In the genomic region with DNA sequence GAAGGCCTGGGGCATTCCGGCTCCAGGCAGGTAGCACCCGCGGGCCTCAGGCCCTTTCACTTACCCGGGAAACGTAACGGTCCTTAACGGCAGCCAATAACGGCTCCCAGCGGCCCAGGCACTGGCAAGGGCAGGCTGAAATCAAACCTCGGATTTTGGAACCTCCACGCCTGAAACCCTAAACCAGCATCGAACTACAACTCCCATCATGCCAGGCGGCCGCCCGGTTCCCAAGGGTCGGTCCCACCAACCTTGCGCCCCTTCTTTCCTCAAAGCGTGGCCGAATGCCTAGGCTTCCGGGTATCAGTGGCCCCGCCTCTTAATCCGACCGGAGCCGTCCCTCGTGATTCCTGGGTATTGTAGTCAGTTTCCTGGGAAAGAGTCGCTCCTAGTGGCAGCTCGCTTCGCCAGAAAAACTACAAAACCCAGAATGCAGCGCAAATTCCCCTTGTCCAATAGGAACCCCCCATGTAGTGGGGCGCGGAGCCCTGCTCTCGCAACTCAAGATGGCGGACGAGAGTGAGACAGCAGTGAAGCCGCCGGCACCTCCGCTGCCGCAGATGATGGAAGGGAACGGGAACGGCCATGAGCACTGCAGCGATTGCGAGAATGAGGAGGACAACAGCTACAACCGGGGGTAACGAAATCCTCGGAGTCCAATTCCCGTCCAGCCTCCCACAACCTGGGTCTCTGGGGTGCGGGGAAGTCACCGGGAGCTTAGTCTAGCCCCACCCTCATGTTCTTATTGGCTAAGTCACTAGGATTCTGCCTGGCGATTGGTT, we compare ENCODE assay signal across 1 cellular context.
A peak's percentile ranks its signal among the peaks of the same experiment; 100 is the strongest.
TF ChIP-seq lines count a peak whose summit lies in the region.

Gene NMT1 (plus strand): TSS at position 494 of the 782 bp plus-strand sequence. CDS start 13 bp downstream, at position 507.

TF ChIP-seq in HepG2, 621 proteins besides CTCF, POLR2A, EP300 and RAD21 (continued from another document and continues in another):
- peak; percentile 80 for TF ChIP-seq ZNF280D (CRISPR knock-in tag; IDR thresholded peaks at IDR 0.05)
- TF ChIP-seq ZNF674 (CRISPR knock-in tag; IDR thresholded peaks at IDR 0.05; ENCODE audit: low read depth) = peak; percentile 79; the same call in 1 of the 2 replicates
- TF ChIP-seq POGZ (CRISPR knock-in tag; IDR thresholded peaks at IDR 0.05) = peak; percentile 37; the same call in 1 of the 2 replicates
- TF ChIP-seq TCF7 (IDR thresholded peaks at IDR 0.05; ENCODE audit: low read depth) = 0 out of 2 replicates have a peak, but pooled peaks have one; percentile 15
- TF ChIP-seq POLR2AphosphoS5 (IDR thresholded peaks at IDR 0.05; ENCODE audit: low read depth, low read length) = peak; percentile 92
- TF ChIP-seq HNRNPH1 (optimal IDR thresholded peaks at IDR 0.05; ENCODE audit: low read depth, low read length) = no peak
- 0 out of 2 replicates have a peak, but pooled peaks have one; percentile 29 for TF ChIP-seq FOXM1 (CRISPR knock-in tag; IDR thresholded peaks at IDR 0.05)
- TF ChIP-seq MAZ (IDR thresholded peaks at IDR 0.05; ENCODE audit: borderline replicate concordance, low read depth, low read length) = peak; percentile 76
- TF ChIP-seq MAZ (CRISPR knock-in tag; IDR thresholded peaks at IDR 0.05; ENCODE audit: low read depth) = peak; percentile 82
- TF ChIP-seq TCF7L2 (IDR thresholded peaks at IDR 0.05; ENCODE audit: low read depth, low read length) = no peak
- TF ChIP-seq TEAD3 (CRISPR knock-in tag; optimal IDR thresholded peaks at IDR 0.05; ENCODE audit: borderline replicate concordance) = peak; percentile 10
- peak; percentile 41; the same call in 1 of the 2 replicates for TF ChIP-seq ZKSCAN5 (CRISPR knock-in tag; IDR thresholded peaks at IDR 0.05)
- peak; percentile 83 for TF ChIP-seq CREB3 (CRISPR knock-in tag; IDR thresholded peaks at IDR 0.05)
- peak; percentile 86 for TF ChIP-seq ZNF772 (CRISPR knock-in tag; IDR thresholded peaks at IDR 0.05)
- TF ChIP-seq, protein P1, sequence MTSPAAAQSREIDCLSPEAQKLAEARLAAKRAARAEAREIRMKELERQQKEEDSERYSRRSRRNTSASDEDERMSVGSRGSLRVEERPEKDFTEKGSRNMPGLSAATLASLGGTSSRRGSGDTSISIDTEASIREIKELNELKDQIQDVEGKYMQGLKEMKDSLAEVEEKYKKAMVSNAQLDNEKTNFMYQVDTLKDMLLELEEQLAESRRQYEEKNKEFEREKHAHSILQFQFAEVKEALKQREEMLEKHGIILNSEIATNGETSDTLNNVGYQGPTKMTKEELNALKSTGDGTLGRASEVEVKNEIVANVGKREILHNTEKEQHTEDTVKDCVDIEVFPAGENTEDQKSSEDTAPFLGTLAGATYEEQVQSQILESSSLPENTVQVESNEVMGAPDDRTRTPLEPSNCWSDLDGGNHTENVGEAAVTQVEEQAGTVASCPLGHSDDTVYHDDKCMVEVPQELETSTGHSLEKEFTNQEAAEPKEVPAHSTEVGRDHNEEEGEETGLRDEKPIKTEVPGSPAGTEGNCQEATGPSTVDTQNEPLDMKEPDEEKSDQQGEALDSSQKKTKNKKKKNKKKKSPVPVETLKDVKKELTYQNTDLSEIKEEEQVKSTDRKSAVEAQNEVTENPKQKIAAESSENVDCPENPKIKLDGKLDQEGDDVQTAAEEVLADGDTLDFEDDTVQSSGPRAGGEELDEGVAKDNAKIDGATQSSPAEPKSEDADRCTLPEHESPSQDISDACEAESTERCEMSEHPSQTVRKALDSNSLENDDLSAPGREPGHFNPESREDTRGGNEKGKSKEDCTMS (CRISPR knock-in tag; conservative IDR thresholded peaks at IDR 0.05) = 0 out of 2 replicates have a peak, but pooled peaks have one; percentile 22
- TF ChIP-seq ZXDC (CRISPR knock-in tag; IDR thresholded peaks at IDR 0.05) = peak; percentile 10; the same call in 1 of the 2 replicates
- TF ChIP-seq ZNF773 (CRISPR knock-in tag; IDR thresholded peaks at IDR 0.05; ENCODE audit: borderline replicate concordance) = 0 out of 2 replicates have a peak, but pooled peaks have one; percentile 55
- peak; percentile 81; the same call in 1 of the 2 replicates for TF ChIP-seq PCBP1 (IDR thresholded peaks at IDR 0.05; ENCODE audit: borderline replicate concordance, low read depth, low read length)
- TF ChIP-seq TRIM22 (IDR thresholded peaks at IDR 0.05) = no peak
- peak; percentile 6; the same call in 1 of the 2 replicates for TF ChIP-seq ZBTB33 (CRISPR knock-in tag; IDR thresholded peaks at IDR 0.05)
- TF ChIP-seq, protein P2, sequence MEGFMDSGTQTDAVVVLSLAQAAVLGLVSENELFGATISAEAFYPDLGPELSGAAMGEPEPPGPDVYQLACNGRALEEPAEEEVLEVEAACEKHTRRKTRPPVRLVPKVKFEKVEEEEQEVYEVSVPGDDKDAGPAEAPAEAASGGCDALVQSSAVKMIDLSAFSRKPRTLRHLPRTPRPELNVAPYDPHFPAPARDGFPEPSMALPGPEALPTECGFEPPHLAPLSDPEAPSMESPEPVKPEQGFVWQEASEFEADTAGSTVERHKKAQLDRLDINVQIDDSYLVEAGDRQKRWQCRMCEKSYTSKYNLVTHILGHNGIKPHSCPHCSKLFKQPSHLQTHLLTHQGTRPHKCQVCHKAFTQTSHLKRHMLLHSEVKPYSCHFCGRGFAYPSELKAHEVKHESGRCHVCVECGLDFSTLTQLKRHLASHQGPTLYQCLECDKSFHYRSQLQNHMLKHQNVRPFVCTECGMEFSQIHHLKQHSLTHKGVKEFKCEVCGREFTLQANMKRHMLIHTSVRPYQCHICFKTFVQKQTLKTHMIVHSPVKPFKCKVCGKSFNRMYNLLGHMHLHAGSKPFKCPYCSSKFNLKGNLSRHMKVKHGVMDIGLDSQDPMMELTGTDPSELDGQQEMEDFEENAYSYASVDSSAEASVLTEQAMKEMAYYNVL (CRISPR knock-in tag; IDR thresholded peaks at IDR 0.05; ENCODE audit: borderline replicate concordance) = peak; percentile 12; the same call in 1 of the 2 replicates
- peak; percentile 59 for TF ChIP-seq U2AF1 (optimal IDR thresholded peaks at IDR 0.05; ENCODE audit: low read depth, low read length)
- TF ChIP-seq SIX4 (CRISPR knock-in tag; IDR thresholded peaks at IDR 0.05) = peak; percentile 71
- TF ChIP-seq ZMAT3 (CRISPR knock-in tag; conservative IDR thresholded peaks at IDR 0.05) = peak; percentile 23; the same call in 1 of the 2 replicates
- TF ChIP-seq ZNF776 (CRISPR knock-in tag; IDR thresholded peaks at IDR 0.05) = 0 out of 2 replicates have a peak, but pooled peaks have one; percentile 37
- TF ChIP-seq KMT2A (CRISPR knock-in tag; IDR thresholded peaks at IDR 0.05) = peak; percentile 92
- TF ChIP-seq ZNF280B (CRISPR knock-in tag; IDR thresholded peaks at IDR 0.05; ENCODE audit: borderline replicate concordance) = peak; percentile 73; the same call in 1 of the 2 replicates
- TF ChIP-seq SMAD3 (CRISPR knock-in tag; IDR thresholded peaks at IDR 0.05) = peak; percentile 39
